ENCODE assay signal across 1 cellular context in the genomic region with DNA sequence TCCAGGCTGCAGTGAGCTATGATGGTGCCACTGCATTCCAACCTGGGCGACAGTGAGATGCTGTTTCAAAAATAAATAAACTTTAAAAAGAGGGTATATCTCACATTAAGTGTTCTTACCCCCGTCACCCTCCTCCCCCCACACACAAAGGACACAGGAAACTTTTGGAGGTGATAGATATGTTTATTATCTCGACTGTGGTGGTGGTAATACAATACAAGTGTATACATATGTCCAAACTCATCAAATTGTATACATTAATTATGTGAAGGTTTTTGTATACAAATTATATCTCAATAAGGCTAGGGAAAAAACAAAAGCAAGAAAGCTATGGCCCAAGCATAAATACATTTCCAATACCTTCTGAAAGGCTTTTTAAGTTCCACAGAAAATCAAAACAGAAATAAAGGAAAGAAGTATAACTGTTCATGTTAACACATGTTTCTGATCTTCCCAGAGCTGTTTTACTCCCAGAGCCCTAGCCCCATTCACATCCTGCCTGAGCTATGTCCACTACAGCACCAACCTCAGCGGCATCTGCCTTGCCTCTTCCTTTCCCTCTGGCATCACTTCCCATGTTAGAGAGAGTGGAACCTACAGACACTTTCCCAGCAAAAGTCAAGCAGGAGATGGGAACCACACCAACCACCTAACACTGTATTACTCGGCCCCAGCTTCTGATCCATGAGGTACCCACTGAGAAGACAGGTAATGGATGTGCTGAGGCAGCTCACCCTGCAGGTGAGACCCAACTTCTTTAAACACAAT.
TF ChIP-seq lines count a peak whose summit lies in the region.

No MANE protein-coding gene starts in this region.

TF ChIP-seq in K562, 482 proteins besides CTCF, POLR2A, EP300 and RAD21 (continues in another document):
- TF ChIP-seq KDM1A (IDR thresholded peaks at IDR 0.05): peak in 1 of 2 experiments; percentile 7; a peak in 1 of 4 replicates
- peak; percentile 58 for TF ChIP-seq WHSC1 (IDR thresholded peaks at IDR 0.05; ENCODE audit: low read length)
- TF ChIP-seq ZNF75A (CRISPR knock-in tag; IDR thresholded peaks at IDR 0.05): no peak
- TF ChIP-seq XRCC3 (IDR thresholded peaks at IDR 0.05): no peak
- no peak for TF ChIP-seq RBM17 (IDR thresholded peaks at IDR 0.05; ENCODE audit: borderline replicate concordance, low read depth, low read length)
- no peak for TF ChIP-seq TEAD4 (IDR thresholded peaks at IDR 0.05; ENCODE audit: low read length)
- TF ChIP-seq TEAD4 (CRISPR knock-in tag; IDR thresholded peaks at IDR 0.05; ENCODE audit: borderline replicate concordance): no peak
- TF ChIP-seq BACH1 (tag; IDR thresholded peaks at IDR 0.05): no peak
- TF ChIP-seq ZNF121 (CRISPR knock-in tag; conservative IDR thresholded peaks at IDR 0.05): no peak
- TF ChIP-seq, protein P1, sequence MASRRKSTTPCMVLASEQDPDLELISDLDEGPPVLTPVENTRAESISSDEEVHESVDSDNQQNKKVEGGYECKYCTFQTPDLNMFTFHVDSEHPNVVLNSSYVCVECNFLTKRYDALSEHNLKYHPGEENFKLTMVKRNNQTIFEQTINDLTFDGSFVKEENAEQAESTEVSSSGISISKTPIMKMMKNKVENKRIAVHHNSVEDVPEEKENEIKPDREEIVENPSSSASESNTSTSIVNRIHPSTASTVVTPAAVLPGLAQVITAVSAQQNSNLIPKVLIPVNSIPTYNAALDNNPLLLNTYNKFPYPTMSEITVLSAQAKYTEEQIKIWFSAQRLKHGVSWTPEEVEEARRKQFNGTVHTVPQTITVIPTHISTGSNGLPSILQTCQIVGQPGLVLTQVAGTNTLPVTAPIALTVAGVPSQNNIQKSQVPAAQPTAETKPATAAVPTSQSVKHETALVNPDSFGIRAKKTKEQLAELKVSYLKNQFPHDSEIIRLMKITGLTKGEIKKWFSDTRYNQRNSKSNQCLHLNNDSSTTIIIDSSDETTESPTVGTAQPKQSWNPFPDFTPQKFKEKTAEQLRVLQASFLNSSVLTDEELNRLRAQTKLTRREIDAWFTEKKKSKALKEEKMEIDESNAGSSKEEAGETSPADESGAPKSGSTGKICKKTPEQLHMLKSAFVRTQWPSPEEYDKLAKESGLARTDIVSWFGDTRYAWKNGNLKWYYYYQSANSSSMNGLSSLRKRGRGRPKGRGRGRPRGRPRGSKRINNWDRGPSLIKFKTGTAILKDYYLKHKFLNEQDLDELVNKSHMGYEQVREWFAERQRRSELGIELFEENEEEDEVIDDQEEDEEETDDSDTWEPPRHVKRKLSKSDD (conservative IDR thresholded peaks at IDR 0.05; ENCODE audit: low read length): no peak
- no peak for TF ChIP-seq ZNF311 (CRISPR knock-in tag; IDR thresholded peaks at IDR 0.05)
- TF ChIP-seq THRAP3 (IDR thresholded peaks at IDR 0.05; ENCODE audit: borderline replicate concordance): no peak
- TF ChIP-seq STAT5B (CRISPR knock-in tag; IDR thresholded peaks at IDR 0.05): no peak
- TF ChIP-seq SETDB1 (IDR thresholded peaks at IDR 0.05; ENCODE audit: low read length): no peak
- TF ChIP-seq CTBP1 (IDR thresholded peaks at IDR 0.05; ENCODE audit: borderline replicate concordance): peak; percentile 40; the same call in 1 of the 2 replicates
- TF ChIP-seq NR3C1 (CRISPR knock-in tag; IDR thresholded peaks at IDR 0.05): no peak
- no peak for TF ChIP-seq ZNF507 (tag; conservative IDR thresholded peaks at IDR 0.05)
- TF ChIP-seq RCOR1 (IDR thresholded peaks at IDR 0.05; ENCODE audit: borderline replicate concordance in 1 of 2, low read depth in 2 of 2, low read length in 2 of 2): 0 out of 4 replicates have a peak, but pooled peaks of 1 of the 2 experiments have one; percentile 2
- TF ChIP-seq RBM25 (IDR thresholded peaks at IDR 0.05; ENCODE audit: low read depth, low read length, severe bottlenecking): no peak
- TF ChIP-seq, protein P2, sequence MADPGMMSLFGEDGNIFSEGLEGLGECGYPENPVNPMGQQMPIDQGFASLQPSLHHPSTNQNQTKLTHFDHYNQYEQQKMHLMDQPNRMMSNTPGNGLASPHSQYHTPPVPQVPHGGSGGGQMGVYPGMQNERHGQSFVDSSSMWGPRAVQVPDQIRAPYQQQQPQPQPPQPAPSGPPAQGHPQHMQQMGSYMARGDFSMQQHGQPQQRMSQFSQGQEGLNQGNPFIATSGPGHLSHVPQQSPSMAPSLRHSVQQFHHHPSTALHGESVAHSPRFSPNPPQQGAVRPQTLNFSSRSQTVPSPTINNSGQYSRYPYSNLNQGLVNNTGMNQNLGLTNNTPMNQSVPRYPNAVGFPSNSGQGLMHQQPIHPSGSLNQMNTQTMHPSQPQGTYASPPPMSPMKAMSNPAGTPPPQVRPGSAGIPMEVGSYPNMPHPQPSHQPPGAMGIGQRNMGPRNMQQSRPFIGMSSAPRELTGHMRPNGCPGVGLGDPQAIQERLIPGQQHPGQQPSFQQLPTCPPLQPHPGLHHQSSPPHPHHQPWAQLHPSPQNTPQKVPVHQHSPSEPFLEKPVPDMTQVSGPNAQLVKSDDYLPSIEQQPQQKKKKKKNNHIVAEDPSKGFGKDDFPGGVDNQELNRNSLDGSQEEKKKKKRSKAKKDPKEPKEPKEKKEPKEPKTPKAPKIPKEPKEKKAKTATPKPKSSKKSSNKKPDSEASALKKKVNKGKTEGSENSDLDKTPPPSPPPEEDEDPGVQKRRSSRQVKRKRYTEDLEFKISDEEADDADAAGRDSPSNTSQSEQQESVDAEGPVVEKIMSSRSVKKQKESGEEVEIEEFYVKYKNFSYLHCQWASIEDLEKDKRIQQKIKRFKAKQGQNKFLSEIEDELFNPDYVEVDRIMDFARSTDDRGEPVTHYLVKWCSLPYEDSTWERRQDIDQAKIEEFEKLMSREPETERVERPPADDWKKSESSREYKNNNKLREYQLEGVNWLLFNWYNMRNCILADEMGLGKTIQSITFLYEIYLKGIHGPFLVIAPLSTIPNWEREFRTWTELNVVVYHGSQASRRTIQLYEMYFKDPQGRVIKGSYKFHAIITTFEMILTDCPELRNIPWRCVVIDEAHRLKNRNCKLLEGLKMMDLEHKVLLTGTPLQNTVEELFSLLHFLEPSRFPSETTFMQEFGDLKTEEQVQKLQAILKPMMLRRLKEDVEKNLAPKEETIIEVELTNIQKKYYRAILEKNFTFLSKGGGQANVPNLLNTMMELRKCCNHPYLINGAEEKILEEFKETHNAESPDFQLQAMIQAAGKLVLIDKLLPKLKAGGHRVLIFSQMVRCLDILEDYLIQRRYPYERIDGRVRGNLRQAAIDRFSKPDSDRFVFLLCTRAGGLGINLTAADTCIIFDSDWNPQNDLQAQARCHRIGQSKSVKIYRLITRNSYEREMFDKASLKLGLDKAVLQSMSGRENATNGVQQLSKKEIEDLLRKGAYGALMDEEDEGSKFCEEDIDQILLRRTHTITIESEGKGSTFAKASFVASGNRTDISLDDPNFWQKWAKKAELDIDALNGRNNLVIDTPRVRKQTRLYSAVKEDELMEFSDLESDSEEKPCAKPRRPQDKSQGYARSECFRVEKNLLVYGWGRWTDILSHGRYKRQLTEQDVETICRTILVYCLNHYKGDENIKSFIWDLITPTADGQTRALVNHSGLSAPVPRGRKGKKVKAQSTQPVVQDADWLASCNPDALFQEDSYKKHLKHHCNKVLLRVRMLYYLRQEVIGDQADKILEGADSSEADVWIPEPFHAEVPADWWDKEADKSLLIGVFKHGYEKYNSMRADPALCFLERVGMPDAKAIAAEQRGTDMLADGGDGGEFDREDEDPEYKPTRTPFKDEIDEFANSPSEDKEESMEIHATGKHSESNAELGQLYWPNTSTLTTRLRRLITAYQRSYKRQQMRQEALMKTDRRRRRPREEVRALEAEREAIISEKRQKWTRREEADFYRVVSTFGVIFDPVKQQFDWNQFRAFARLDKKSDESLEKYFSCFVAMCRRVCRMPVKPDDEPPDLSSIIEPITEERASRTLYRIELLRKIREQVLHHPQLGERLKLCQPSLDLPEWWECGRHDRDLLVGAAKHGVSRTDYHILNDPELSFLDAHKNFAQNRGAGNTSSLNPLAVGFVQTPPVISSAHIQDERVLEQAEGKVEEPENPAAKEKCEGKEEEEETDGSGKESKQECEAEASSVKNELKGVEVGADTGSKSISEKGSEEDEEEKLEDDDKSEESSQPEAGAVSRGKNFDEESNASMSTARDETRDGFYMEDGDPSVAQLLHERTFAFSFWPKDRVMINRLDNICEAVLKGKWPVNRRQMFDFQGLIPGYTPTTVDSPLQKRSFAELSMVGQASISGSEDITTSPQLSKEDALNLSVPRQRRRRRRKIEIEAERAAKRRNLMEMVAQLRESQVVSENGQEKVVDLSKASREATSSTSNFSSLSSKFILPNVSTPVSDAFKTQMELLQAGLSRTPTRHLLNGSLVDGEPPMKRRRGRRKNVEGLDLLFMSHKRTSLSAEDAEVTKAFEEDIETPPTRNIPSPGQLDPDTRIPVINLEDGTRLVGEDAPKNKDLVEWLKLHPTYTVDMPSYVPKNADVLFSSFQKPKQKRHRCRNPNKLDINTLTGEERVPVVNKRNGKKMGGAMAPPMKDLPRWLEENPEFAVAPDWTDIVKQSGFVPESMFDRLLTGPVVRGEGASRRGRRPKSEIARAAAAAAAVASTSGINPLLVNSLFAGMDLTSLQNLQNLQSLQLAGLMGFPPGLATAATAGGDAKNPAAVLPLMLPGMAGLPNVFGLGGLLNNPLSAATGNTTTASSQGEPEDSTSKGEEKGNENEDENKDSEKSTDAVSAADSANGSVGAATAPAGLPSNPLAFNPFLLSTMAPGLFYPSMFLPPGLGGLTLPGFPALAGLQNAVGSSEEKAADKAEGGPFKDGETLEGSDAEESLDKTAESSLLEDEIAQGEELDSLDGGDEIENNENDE (IDR thresholded peaks at IDR 0.05; ENCODE audit: low read depth, low read length): no peak
- no peak for TF ChIP-seq ZNF384 (IDR thresholded peaks at IDR 0.05; ENCODE audit: low read depth, low read length)
- TF ChIP-seq, protein P3, sequence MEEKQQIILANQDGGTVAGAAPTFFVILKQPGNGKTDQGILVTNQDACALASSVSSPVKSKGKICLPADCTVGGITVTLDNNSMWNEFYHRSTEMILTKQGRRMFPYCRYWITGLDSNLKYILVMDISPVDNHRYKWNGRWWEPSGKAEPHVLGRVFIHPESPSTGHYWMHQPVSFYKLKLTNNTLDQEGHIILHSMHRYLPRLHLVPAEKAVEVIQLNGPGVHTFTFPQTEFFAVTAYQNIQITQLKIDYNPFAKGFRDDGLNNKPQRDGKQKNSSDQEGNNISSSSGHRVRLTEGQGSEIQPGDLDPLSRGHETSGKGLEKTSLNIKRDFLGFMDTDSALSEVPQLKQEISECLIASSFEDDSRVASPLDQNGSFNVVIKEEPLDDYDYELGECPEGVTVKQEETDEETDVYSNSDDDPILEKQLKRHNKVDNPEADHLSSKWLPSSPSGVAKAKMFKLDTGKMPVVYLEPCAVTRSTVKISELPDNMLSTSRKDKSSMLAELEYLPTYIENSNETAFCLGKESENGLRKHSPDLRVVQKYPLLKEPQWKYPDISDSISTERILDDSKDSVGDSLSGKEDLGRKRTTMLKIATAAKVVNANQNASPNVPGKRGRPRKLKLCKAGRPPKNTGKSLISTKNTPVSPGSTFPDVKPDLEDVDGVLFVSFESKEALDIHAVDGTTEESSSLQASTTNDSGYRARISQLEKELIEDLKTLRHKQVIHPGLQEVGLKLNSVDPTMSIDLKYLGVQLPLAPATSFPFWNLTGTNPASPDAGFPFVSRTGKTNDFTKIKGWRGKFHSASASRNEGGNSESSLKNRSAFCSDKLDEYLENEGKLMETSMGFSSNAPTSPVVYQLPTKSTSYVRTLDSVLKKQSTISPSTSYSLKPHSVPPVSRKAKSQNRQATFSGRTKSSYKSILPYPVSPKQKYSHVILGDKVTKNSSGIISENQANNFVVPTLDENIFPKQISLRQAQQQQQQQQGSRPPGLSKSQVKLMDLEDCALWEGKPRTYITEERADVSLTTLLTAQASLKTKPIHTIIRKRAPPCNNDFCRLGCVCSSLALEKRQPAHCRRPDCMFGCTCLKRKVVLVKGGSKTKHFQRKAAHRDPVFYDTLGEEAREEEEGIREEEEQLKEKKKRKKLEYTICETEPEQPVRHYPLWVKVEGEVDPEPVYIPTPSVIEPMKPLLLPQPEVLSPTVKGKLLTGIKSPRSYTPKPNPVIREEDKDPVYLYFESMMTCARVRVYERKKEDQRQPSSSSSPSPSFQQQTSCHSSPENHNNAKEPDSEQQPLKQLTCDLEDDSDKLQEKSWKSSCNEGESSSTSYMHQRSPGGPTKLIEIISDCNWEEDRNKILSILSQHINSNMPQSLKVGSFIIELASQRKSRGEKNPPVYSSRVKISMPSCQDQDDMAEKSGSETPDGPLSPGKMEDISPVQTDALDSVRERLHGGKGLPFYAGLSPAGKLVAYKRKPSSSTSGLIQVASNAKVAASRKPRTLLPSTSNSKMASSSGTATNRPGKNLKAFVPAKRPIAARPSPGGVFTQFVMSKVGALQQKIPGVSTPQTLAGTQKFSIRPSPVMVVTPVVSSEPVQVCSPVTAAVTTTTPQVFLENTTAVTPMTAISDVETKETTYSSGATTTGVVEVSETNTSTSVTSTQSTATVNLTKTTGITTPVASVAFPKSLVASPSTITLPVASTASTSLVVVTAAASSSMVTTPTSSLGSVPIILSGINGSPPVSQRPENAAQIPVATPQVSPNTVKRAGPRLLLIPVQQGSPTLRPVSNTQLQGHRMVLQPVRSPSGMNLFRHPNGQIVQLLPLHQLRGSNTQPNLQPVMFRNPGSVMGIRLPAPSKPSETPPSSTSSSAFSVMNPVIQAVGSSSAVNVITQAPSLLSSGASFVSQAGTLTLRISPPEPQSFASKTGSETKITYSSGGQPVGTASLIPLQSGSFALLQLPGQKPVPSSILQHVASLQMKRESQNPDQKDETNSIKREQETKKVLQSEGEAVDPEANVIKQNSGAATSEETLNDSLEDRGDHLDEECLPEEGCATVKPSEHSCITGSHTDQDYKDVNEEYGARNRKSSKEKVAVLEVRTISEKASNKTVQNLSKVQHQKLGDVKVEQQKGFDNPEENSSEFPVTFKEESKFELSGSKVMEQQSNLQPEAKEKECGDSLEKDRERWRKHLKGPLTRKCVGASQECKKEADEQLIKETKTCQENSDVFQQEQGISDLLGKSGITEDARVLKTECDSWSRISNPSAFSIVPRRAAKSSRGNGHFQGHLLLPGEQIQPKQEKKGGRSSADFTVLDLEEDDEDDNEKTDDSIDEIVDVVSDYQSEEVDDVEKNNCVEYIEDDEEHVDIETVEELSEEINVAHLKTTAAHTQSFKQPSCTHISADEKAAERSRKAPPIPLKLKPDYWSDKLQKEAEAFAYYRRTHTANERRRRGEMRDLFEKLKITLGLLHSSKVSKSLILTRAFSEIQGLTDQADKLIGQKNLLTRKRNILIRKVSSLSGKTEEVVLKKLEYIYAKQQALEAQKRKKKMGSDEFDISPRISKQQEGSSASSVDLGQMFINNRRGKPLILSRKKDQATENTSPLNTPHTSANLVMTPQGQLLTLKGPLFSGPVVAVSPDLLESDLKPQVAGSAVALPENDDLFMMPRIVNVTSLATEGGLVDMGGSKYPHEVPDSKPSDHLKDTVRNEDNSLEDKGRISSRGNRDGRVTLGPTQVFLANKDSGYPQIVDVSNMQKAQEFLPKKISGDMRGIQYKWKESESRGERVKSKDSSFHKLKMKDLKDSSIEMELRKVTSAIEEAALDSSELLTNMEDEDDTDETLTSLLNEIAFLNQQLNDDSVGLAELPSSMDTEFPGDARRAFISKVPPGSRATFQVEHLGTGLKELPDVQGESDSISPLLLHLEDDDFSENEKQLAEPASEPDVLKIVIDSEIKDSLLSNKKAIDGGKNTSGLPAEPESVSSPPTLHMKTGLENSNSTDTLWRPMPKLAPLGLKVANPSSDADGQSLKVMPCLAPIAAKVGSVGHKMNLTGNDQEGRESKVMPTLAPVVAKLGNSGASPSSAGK (IDR thresholded peaks at IDR 0.05): no peak
- TF ChIP-seq BCL6 (CRISPR knock-in tag; IDR thresholded peaks at IDR 0.05): no peak
- TF ChIP-seq ZNF239 (CRISPR knock-in tag; IDR thresholded peaks at IDR 0.05): no peak
- TF ChIP-seq CBFA2T2 (conservative IDR thresholded peaks at IDR 0.05): 0 out of 2 replicates have a peak, but pooled peaks have one; percentile 8
- peak; percentile 92 for TF ChIP-seq ZKSCAN8 (CRISPR knock-in tag; IDR thresholded peaks at IDR 0.05)
